Comparison of ENCODE assay signal across 6 cellular contexts in the genomic region with DNA sequence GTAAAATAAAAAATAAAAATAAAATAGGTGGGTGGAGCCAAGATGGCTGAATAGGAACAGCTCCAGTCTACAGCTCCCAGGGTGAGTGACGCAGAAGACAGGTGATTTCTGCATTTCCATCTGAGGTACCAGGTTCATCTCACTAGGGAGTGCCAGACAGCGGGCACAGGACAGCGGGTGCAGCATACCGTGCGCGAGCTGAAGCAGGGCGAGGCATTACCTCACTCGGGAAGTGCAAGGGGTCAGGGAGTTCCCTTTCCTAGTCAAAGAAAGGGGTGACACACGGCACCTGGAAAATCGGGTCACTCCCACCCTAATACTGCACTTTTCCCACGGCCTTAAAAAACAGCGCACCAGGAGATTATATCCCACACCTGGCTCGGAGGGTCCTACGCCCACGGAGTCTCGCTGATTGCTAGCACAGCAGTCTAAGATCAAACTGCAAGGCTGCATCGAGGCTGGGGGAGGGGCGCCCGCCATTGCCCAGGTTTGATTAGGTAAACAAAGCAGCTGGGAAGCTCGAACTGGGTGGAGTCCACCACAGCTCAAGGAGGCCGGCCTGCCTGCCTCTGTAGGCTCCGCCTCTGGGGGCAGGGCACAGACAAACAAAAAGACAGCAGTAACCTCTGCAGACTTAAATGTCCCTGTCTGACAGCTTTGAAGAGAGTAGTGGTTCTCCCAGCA.
DNase-seq lines count a peak whose midpoint lies in the region; ATAC-seq, FAIRE-seq and TF ChIP-seq lines count a peak whose summit lies in the region.
"Not testable (repeated sequence)": the region's sequence is repeated elsewhere in the genome, so short reads cannot be mapped to it uniquely, and the experiment has no call there.

No MANE protein-coding gene starts in this region.

- H2AFZ ChIP-seq in K562 (ENCODE audit: low read depth, low read length) = not testable (repeated sequence)

- H3K4me1 Mint-ChIP-seq in Calu3 (ENCODE audit: low read depth, unreplicated experiment); activated CD4-positive, alpha-beta T cell treated with anti-CD3 and anti-CD28 coated beads, Interleukin-2, amount 10 ng/mL, durations not matched to agents 24 days and 14 days: not testable (repeated sequence)

- peak; percentile 33 for DNase-seq in Calu3
- peak; percentile 26 to 52 for DNase-seq in NCI-H526 (lab: John Stamatoyannopoulos, UW)
- peak; percentile 44 for DNase-seq in activated CD4-positive, alpha-beta T cell treated with anti-CD3 and anti-CD28 coated beads, Interleukin-2, amount 10 ng/mL, durations not matched to agents 24 days and 14 days
- not testable (repeated sequence) for DNase-seq in K562 (ENCODE audit: extremely low read depth in 1 of 4, low spot score in 3 of 4)
- peak; percentile 10 to 72 for DNase-seq in lower leg skin (ENCODE audit: low spot score in 2 of 2)
- peak; percentile 57 for DNase-seq in mesenteric fat pad (ENCODE audit: low spot score)

- not testable (repeated sequence) for H3K27ac ChIP-seq in K562 (ENCODE audit: extremely low read depth, low read depth, low read length)

- H3K9me3 ChIP-seq in K562 (replicated peaks; ENCODE audit: control insufficient read depth, insufficient read depth, low read depth, low read length) = not testable (repeated sequence)

- not testable (repeated sequence) for H3K4me3 ChIP-seq in K562; lower leg skin (ENCODE audit: low read depth, poor library complexity, severe bottlenecking)

- not testable (repeated sequence) for H3K9ac ChIP-seq in K562 (ENCODE audit: insufficient read depth in 1 of 2, low read depth in 2 of 2, low read length in 2 of 2)

- H3K4me1 ChIP-seq in K562 (replicated peaks in 1 of 2; ENCODE audit: control insufficient read depth in 2 of 2, insufficient read depth in 2 of 2, low read length in 2 of 2) = not testable (repeated sequence)

- TF ChIP-seq RAD21 in K562 (CRISPR knock-in tag; conservative IDR thresholded peaks at IDR 0.05 in 1 of 2, IDR thresholded peaks at IDR 0.05 in 1 of 2) = not testable (repeated sequence)

- CTCF ChIA-PET in Calu3 (lab: Charles Lee) = interaction anchor here (0.9 kb wide), 1 partner anchor 162 kb away, joined by 5 read pairs; no protein-coding TSS in a partner anchor
- CTCF ChIA-PET in K562 (lab: Yijun Ruan, JAX; ENCODE audit: low intra/inter-chr PET ratio) = not testable (repeated sequence)

- not testable (repeated sequence) for H3K9me1 ChIP-seq in K562 (ENCODE audit: control insufficient read depth, insufficient read depth, low read length)

- H4K20me1 ChIP-seq in K562 (replicated peaks; ENCODE audit: control insufficient read depth, insufficient read depth, low read length) = not testable (repeated sequence)

- POLR2A ChIA-PET in K562 (lab: Yijun Ruan, JAX) = not testable (repeated sequence)

- intact Hi-C loops in Calu3 (cut with micrococcal nuclease; ENCODE audit: unreplicated experiment) (loop anchor here (5.0 kb wide), 1 partner anchor 73 kb away; no protein-coding TSS in a partner anchor), K562 (cut with micrococcal nuclease) (loop anchor here (5.0 kb wide), 1 partner anchor 258 kb away; no protein-coding TSS in a partner anchor), lower leg skin (cut with DNase I; ENCODE audit: low total_unique reads) (loop anchor here (10.0 kb wide), 1 partner anchor 356 kb away; no protein-coding TSS in a partner anchor)
- intact Hi-C loops in activated CD4-positive, alpha-beta T cell treated with anti-CD3 and anti-CD28 coated beads, Interleukin-2, amount 10 ng/mL, durations not matched to agents 24 days and 14 days (cut with micrococcal nuclease) = not testable (repeated sequence)

- not testable (repeated sequence) for H3K4me2 ChIP-seq in K562 (ENCODE audit: insufficient read depth, low read length)

- not testable (repeated sequence) for FAIRE-seq in K562 (lab: Jason Lieb, UNC)

- ATAC-seq in K562 = not testable (repeated sequence)

- H3K79me2 ChIP-seq in K562 (ENCODE audit: control insufficient read depth, insufficient read depth, low read length) = not testable (repeated sequence)

- TF ChIP-seq EP300 in K562 (IDR thresholded peaks at IDR 0.05; ENCODE audit: low read length) = not testable (repeated sequence)

- TF ChIP-seq POLR2A in K562 (conservative IDR thresholded peaks at IDR 0.05); lower leg skin (IDR thresholded peaks at IDR 0.05): not testable (repeated sequence)

- H3K27me3 Mint-ChIP-seq in Calu3 (ENCODE audit: unreplicated experiment) = peaks cover 32% of the 10 kb centered on the region
- peaks cover 15% of the 10 kb centered on the region for H3K27me3 Mint-ChIP-seq in activated CD4-positive, alpha-beta T cell treated with anti-CD3 and anti-CD28 coated beads, Interleukin-2, amount 10 ng/mL, durations not matched to agents 24 days and 14 days

- peak overlapping the region; percentile 41 for H3K4me3 Mint-ChIP-seq in Calu3 (ENCODE audit: low read depth, unreplicated experiment)
- not testable (repeated sequence) for H3K4me3 Mint-ChIP-seq in activated CD4-positive, alpha-beta T cell treated with anti-CD3 and anti-CD28 coated beads, Interleukin-2, amount 10 ng/mL, durations not matched to agents 24 days and 14 days

- not testable (repeated sequence) for H3K36me3 ChIP-seq in K562 (ENCODE audit: control insufficient read depth, insufficient read depth, low read length)

- not testable (repeated sequence) for H3K9me3 Mint-ChIP-seq in Calu3 (ENCODE audit: low read depth, unreplicated experiment); activated CD4-positive, alpha-beta T cell treated with anti-CD3 and anti-CD28 coated beads, Interleukin-2, amount 10 ng/mL, durations not matched to agents 24 days and 14 days

- H3K36me3 Mint-ChIP-seq in Calu3 (ENCODE audit: insufficient read depth, unreplicated experiment); activated CD4-positive, alpha-beta T cell treated with anti-CD3 and anti-CD28 coated beads, Interleukin-2, amount 10 ng/mL, durations not matched to agents 24 days and 14 days (ENCODE audit: low read depth): not testable (repeated sequence)

- not testable (repeated sequence) for BruUV-seq in Calu3 (replicated peaks; lab: Mats Ljungman, UMichigan); K562 (replicated peaks; lab: Mats Ljungman, UMichigan)

- in situ Hi-C loops in K562 (cut with MboI) = not testable (repeated sequence)

- TF ChIP-seq CTCF in Calu3 (IDR thresholded peaks at IDR 0.05; ENCODE audit: unreplicated experiment); K562 (IDR thresholded peaks at IDR 0.05 in 2 of 3, conservative IDR thresholded peaks at IDR 0.05 in 1 of 3; ENCODE audit: insufficient read depth in 2 of 3, low read depth in 1 of 3, low read length in 3 of 3); lower leg skin (IDR thresholded peaks at IDR 0.05): not testable (repeated sequence)

- H3K27me3 ChIP-seq in K562 (ENCODE audit: control insufficient read depth in 2 of 2, insufficient read depth in 2 of 2, low read length in 2 of 2) = not testable (repeated sequence)

- 37% methylated on average over 20 of the region's 22 CpGs for WGBS in K562 (ENCODE audit: insufficient coverage, low coverage, missing lambda C conversion rate)
- 91 to 93% methylated on average over 22 of the region's 22 CpGs for WGBS in lower leg skin, 2 donors

- not testable (repeated sequence) for H3K27ac Mint-ChIP-seq in Calu3 (ENCODE audit: unreplicated experiment); activated CD4-positive, alpha-beta T cell treated with anti-CD3 and anti-CD28 coated beads, Interleukin-2, amount 10 ng/mL, durations not matched to agents 24 days and 14 days

TF ChIP-seq in K562, 482 proteins besides CTCF, POLR2A, EP300 and RAD21:
- TF ChIP-seq ZBTB33 (CRISPR knock-in tag; IDR thresholded peaks at IDR 0.05) = peak; percentile 30; the same call in 1 of the 2 replicates
TF ChIP-seq in K562: peak in this region for 1; not testable (repeated sequence) for 481.
